ENCODE assay signal across 19 cellular contexts in the genomic region with DNA sequence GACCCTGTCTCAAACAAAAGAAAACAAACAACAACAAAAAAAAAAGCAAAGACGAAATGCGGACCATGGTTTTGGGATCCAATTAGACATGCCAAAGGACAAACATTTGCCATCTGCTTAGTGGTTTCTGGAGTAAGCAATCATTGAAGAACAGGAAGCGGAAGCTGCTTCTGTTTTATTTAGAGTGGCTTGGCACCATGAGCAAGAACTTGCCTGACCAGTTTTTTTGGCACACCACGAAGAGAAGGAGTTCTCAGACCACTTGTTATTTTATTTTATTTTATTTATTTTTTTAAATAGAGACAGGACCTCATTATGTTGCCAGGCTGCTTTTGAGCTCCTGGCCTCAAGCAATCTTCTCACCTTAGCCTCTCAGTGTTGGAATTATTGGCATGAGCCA. TPM values are rescaled to one million over a fixed set of nuclear protein-coding genes. Genes with fewer than 3 reads are reported as not detected.
DNase-seq lines count a peak whose midpoint lies in the region; ATAC-seq, FAIRE-seq and TF ChIP-seq lines count a peak whose summit lies in the region.
"Had no signal": no experiment of that assay in that cellular context is flagged by ENCODE, and none has a peak within 500 bp of the region (broad histone marks: within the 10 kb centered on the region; RNA-seq: fewer than 3 reads in every experiment).

No MANE protein-coding gene starts in this region.

- no peaks in the 10 kb centered on the region for H3K36me3 ChIP-seq in K562 (ENCODE audit: control insufficient read depth, insufficient read depth, low read length)
- H3K36me3 ChIP-seq in mucosa of rectum (ENCODE audit: control insufficient read depth in 2 of 2, insufficient read depth in 2 of 2, low read length in 2 of 2): no peaks in the 10 kb centered on the region
- H3K36me3 ChIP-seq: left ventricle myocardium inferior, right lobe of liver had no signal

- H3K4me1 ChIP-seq in K562 (replicated peaks in 1 of 2; ENCODE audit: control insufficient read depth in 2 of 2, insufficient read depth in 2 of 2, low read length in 2 of 2) (peaks cover 0 to 2% of the 10 kb centered on the region in 2 experiments; a peak in 1 of 5 replicates), mucosa of rectum (ENCODE audit: control insufficient read depth in 2 of 2, insufficient read depth in 2 of 2, low read length in 2 of 2) (peaks cover 12 to 32% of the 10 kb centered on the region in 2 donors)
- H3K4me1 ChIP-seq: left ventricle myocardium inferior, right lobe of liver had no signal

- CTCF ChIA-PET in K562 (lab: Yijun Ruan, JAX; ENCODE audit: low intra/inter-chr PET ratio): no interaction called here

- BruUV-seq in K562 (replicated peaks; lab: Mats Ljungman, UMichigan): no TSS peak

- peak; percentile 19 for FAIRE-seq in K562 (lab: Jason Lieb, UNC)
- FAIRE-seq: H1 had no signal

- H2AFZ ChIP-seq in K562 (ENCODE audit: low read depth, low read length): no peak overlapping the region

- H4K20me1 ChIP-seq in K562 (replicated peaks; ENCODE audit: control insufficient read depth, insufficient read depth, low read length): no peaks in the 10 kb centered on the region

- no peak overlapping the region for H3K4me3 ChIP-seq in K562
- H3K4me3 ChIP-seq in mucosa of rectum (ENCODE audit: low read length in 2 of 2): no peak overlapping the region
- H3K4me3 ChIP-seq: left ventricle myocardium inferior, right lobe of liver had no signal

- peak; percentile 92 for DNase-seq in DMS79 treated with DMSO at 0.1 percent for 48 hours (lab: John Stamatoyannopoulos, UW)
- peak; percentile 67 for DNase-seq in NCI-H2081 treated with DMSO at 0.1 percent for 48 hours (lab: John Stamatoyannopoulos, UW)
- no peak for DNase-seq in K562 (ENCODE audit: extremely low read depth in 1 of 4, low spot score in 3 of 4)
- no peak for DNase-seq in nucleus accumbens (lab: John Stamatoyannopoulos, UW)
- no peak for DNase-seq in anterior cingulate cortex (lab: John Stamatoyannopoulos, UW)
- DNase-seq in GM19238 (ENCODE audit: insufficient read length, low spot score): no peak
- DNase-seq: activated CD4-positive, alpha-beta T cell treated with anti-CD3 and anti-CD28 coated beads, Interleukin-2, amount 10 ng/mL, durations not matched to agents 24 days and 14 days; activated T-cell treated with anti-CD3 and anti-CD28 coated beads, Interleukin-2, amount 50 U/mL, for 24 hours; erythroblast; hippocampal formation; left ventricle myocardium inferior; NCI-H524; right lobe of liver; stimulated activated naive B cell treated with anti-CD40 and anti-IgM and Interleukin-4, amounts not matched to agents 10 μg/mL and 1 μg/mL and 100 μg/mL, for 72 hours; T-helper 17 cell had no signal

- H3K27me3 ChIP-seq in K562 (ENCODE audit: control insufficient read depth in 2 of 2, insufficient read depth in 2 of 2, low read length in 2 of 2) (no peaks in the 10 kb centered on the region), mucosa of rectum (ENCODE audit: control insufficient read depth in 2 of 2, insufficient read depth in 2 of 2, low read length in 2 of 2) (no peaks in the 10 kb centered on the region)
- H3K27me3 ChIP-seq: right lobe of liver had no signal

- no peaks in the 10 kb centered on the region for H3K79me2 ChIP-seq in K562 (ENCODE audit: control insufficient read depth, insufficient read depth, low read length)

- TF ChIP-seq EP300 in K562 (IDR thresholded peaks at IDR 0.05; ENCODE audit: low read length): no peak

- no peaks in the 10 kb centered on the region for H3K9me3 ChIP-seq in K562 (replicated peaks; ENCODE audit: control insufficient read depth, insufficient read depth, low read depth, low read length)
- no peaks in the 10 kb centered on the region for H3K9me3 ChIP-seq in mucosa of rectum (ENCODE audit: control insufficient read depth in 2 of 2, low read length in 2 of 2)
- H3K9me3 ChIP-seq: left ventricle myocardium inferior, right lobe of liver had no signal

- H3K27ac ChIP-seq in K562 (ENCODE audit: extremely low read depth, low read depth, low read length) (no peak overlapping the region), mucosa of rectum (ENCODE audit: low read depth in 2 of 2, low read length in 2 of 2) (peak overlapping the region; percentile 81 to 93)
- H3K27ac ChIP-seq: KMS-11, left ventricle myocardium inferior, right lobe of liver had no signal

- no peak for TF ChIP-seq RAD21 in K562 (CRISPR knock-in tag; conservative IDR thresholded peaks at IDR 0.05 in 1 of 2, IDR thresholded peaks at IDR 0.05 in 1 of 2)

- TF ChIP-seq POLR2A in K562 (conservative IDR thresholded peaks at IDR 0.05): no peak

- in situ Hi-C loops in K562 (cut with MboI): no loop called here

- H3K4me2 ChIP-seq in K562 (ENCODE audit: insufficient read depth, low read length): no peak overlapping the region
- H3K4me2 ChIP-seq: KMS-11 had no signal

- ATAC-seq in K562: no peak
- no peak for ATAC-seq in GM18868 (IDR thresholded peaks at IDR 0.05; ENCODE audit: unreplicated experiment)
- ATAC-seq: right lobe of liver; stimulated activated naive B cell treated with anti-CD40 and anti-IgM and Interleukin-4, amounts not matched to agents 10 μg/mL and 1 μg/mL and 100 μg/mL, for 72 hours; T-helper 17 cell had no signal

- H3K9me1 ChIP-seq in K562 (ENCODE audit: control insufficient read depth, insufficient read depth, low read length): no peaks in the 10 kb centered on the region

- intact Hi-C loops in K562 (cut with micrococcal nuclease): loop anchor here (5.0 to 10.0 kb wide), 2 partner anchors 77 to 180 kb away; no protein-coding TSS in a partner anchor

- POLR2A ChIA-PET in K562 (lab: Yijun Ruan, JAX): interaction anchor here (0.7 to 2.6 kb wide), 4 partner anchors 12 to 173 kb away, joined by 3 to 12 read pairs (median 6); a partner anchor contains a TSS

- TF ChIP-seq CTCF in K562 (IDR thresholded peaks at IDR 0.05 in 2 of 3, conservative IDR thresholded peaks at IDR 0.05 in 1 of 3; ENCODE audit: insufficient read depth in 2 of 3, low read depth in 1 of 3, low read length in 3 of 3): no peak

- 35% methylated on average over 4 of the region's 4 CpGs for WGBS in K562 (ENCODE audit: insufficient coverage, low coverage, missing lambda C conversion rate)

- H3K9ac ChIP-seq in K562 (ENCODE audit: insufficient read depth in 1 of 2, low read depth in 2 of 2, low read length in 2 of 2): no peak overlapping the region
- H3K9ac ChIP-seq in mucosa of rectum (ENCODE audit: low read depth in 1 of 2, low read length in 2 of 2): no peak overlapping the region
- H3K9ac ChIP-seq: KMS-11 had no signal

RNA-seq across cellular contexts. Expression of a gene that starts 17.0 kb away (rescaled TPM):
- 52.4 and 105 TPM in 2 replicates for total RNA-seq in K562 (2011; cell fraction: chromatin; rRNA removed; ENCODE audit: low replicate concordance)
- 77.4 and 82.7 TPM in 2 replicates for total RNA-seq in K562 (2011; cell fraction: nucleolus; rRNA removed)
- total RNA-seq in K562 (2011; cell fraction: nucleoplasm; rRNA removed): 133 and 210 TPM in 2 replicates
- 500 and 534 TPM in 2 replicates for total RNA-seq in K562 (2014; rRNA removed)
- total RNA-seq in K562 (2014; rRNA removed; fragmentation: Illumina TruSeq; extraction: Trizol): 775 and 842 TPM in 2 replicates
- 754 and 814 TPM in 2 replicates for total RNA-seq in K562 (2015; rRNA removed; fragmentation: Illumina TruSeq; extraction: Trizol)
- total RNA-seq in K562 (2021): 808 and 883 TPM in 2 replicates
- 761 and 848 TPM in 2 replicates for polyA plus RNA-seq in K562 (2011; rRNA removed)
- polyA plus RNA-seq in K562 (2011; cell fraction: cytosol; rRNA removed): 199 and 413 TPM in 2 replicates
- polyA plus RNA-seq in K562 (2011; cell fraction: nucleus; rRNA removed): 206 and 312 TPM in 2 replicates
- polyA plus RNA-seq in K562 (2012): 1,014 and 1,078 TPM in 2 replicates
- 1,456 and 1,637 TPM in 2 replicates for polyA plus RNA-seq in K562 (2014; fragmentation: Illumina TruSeq; extraction: Trizol)
- 1,000 to 10,000 TPM; 1,000 to 1,004 TPM for polyA plus RNA-seq in K562 (2014; fragmentation: Nextera tagmentation; extraction: Ambion mirVana)
- polyA plus RNA-seq in K562 (2014; rRNA removed): 860 and 925 TPM in 2 replicates
- polyA minus RNA-seq in K562 (2011; rRNA and poly(A)+ RNA removed): 882 and 931 TPM in 2 replicates
- 300 and 339 TPM in 2 replicates for polyA minus RNA-seq in K562 (2011; cell fraction: cytosol; rRNA and poly(A)+ RNA removed)
- 52.6 and 126 TPM in 2 replicates for polyA minus RNA-seq in K562 (2011; cell fraction: nucleus; rRNA and poly(A)+ RNA removed)

RNA-seq across cellular contexts. Expression of a gene that starts 50.2 kb away (rescaled TPM):
- total RNA-seq in K562 (2011; cell fraction: chromatin; rRNA removed; ENCODE audit: low replicate concordance): 24.0 and 49.2 TPM in 2 replicates
- total RNA-seq in K562 (2011; cell fraction: nucleolus; rRNA removed): 20.5 and 24.2 TPM in 2 replicates
- 19.1 and 29.8 TPM in 2 replicates for total RNA-seq in K562 (2011; cell fraction: nucleoplasm; rRNA removed)
- total RNA-seq in K562 (2014; rRNA removed) (9.8 and 9.9 TPM in 2 replicates), K562 (2014; rRNA removed; fragmentation: Illumina TruSeq; extraction: Trizol) (15.8 and 20.2 TPM in 2 replicates), K562 (2015; rRNA removed; fragmentation: Illumina TruSeq; extraction: Trizol) (7.9 and 8.9 TPM in 2 replicates), K562 (2021) (8.5 and 13.5 TPM in 2 replicates)
- polyA plus RNA-seq in K562 (2011; rRNA removed) (24.6 and 28.7 TPM in 2 replicates), K562 (2014; fragmentation: Illumina TruSeq; extraction: Trizol) (10.5 and 11.7 TPM in 2 replicates), K562 (2014; fragmentation: Nextera tagmentation; extraction: Ambion mirVana) (10 to 100 TPM; 11.9 to 16.4 TPM), K562 (2014; rRNA removed) (12.3 and 12.8 TPM in 2 replicates)
- 6.1 and 8.0 TPM in 2 replicates for polyA plus RNA-seq in K562 (2011; cell fraction: cytosol; rRNA removed)
- polyA plus RNA-seq in K562 (2011; cell fraction: nucleus; rRNA removed): 29.0 and 43.6 TPM in 2 replicates
- polyA plus RNA-seq in K562 (2012): 7.4 and 11.8 TPM in 2 replicates
- 15.7 and 16.5 TPM in 2 replicates for polyA minus RNA-seq in K562 (2011; rRNA and poly(A)+ RNA removed)
- polyA minus RNA-seq in K562 (2011; cell fraction: cytosol; rRNA and poly(A)+ RNA removed): 8.0 and 8.2 TPM in 2 replicates
- 21.0 and 35.0 TPM in 2 replicates for polyA minus RNA-seq in K562 (2011; cell fraction: nucleus; rRNA and poly(A)+ RNA removed)

RNA-seq across cellular contexts. Expression of a gene that starts 50.3 kb away (rescaled TPM):
- total RNA-seq in K562 (2011; cell fraction: chromatin; rRNA removed; ENCODE audit: low replicate concordance): 61.0 and 102 TPM in 2 replicates
- total RNA-seq in K562 (2011; cell fraction: nucleolus; rRNA removed): 38.4 and 42.2 TPM in 2 replicates
- total RNA-seq in K562 (2011; cell fraction: nucleoplasm; rRNA removed): 64.7 and 82.1 TPM in 2 replicates
- total RNA-seq in K562 (2014; rRNA removed): 28.1 and 31.2 TPM in 2 replicates
- total RNA-seq in K562 (2014; rRNA removed; fragmentation: Illumina TruSeq; extraction: Trizol): 46.2 and 55.4 TPM in 2 replicates
- total RNA-seq in K562 (2015; rRNA removed; fragmentation: Illumina TruSeq; extraction: Trizol): 38.3 and 46.7 TPM in 2 replicates
- 38.9 and 51.0 TPM in 2 replicates for total RNA-seq in K562 (2021)
- 24.0 and 33.8 TPM in 2 replicates for polyA plus RNA-seq in K562 (2011; rRNA removed)
- polyA plus RNA-seq in K562 (2011; cell fraction: cytosol; rRNA removed): 9.8 and 15.8 TPM in 2 replicates
- 43.1 and 48.3 TPM in 2 replicates for polyA plus RNA-seq in K562 (2011; cell fraction: nucleus; rRNA removed)
- polyA plus RNA-seq in K562 (2012): 6.7 and 24.7 TPM in 2 replicates
- polyA plus RNA-seq in K562 (2014; fragmentation: Illumina TruSeq; extraction: Trizol): 29.8 and 37.0 TPM in 2 replicates
- 10 to 100 TPM; 28.1 to 49.3 TPM for polyA plus RNA-seq in K562 (2014; fragmentation: Nextera tagmentation; extraction: Ambion mirVana)
- polyA plus RNA-seq in K562 (2014; rRNA removed): 33.7 and 34.1 TPM in 2 replicates
- 60.0 and 62.1 TPM in 2 replicates for polyA minus RNA-seq in K562 (2011; rRNA and poly(A)+ RNA removed)
- polyA minus RNA-seq in K562 (2011; cell fraction: cytosol; rRNA and poly(A)+ RNA removed): 15.7 and 19.6 TPM in 2 replicates
- polyA minus RNA-seq in K562 (2011; cell fraction: nucleus; rRNA and poly(A)+ RNA removed): 69.1 and 104 TPM in 2 replicates

Comparison
In these comparisons a context has a peak if more than half of its experiments do, and no peak if none do; other contexts are left out.
1. DNase-seq: peak in DMS79 treated with DMSO at 0.1 percent for 48 hours (single experiment) and NCI-H2081 treated with DMSO at 0.1 percent for 48 hours (single experiment); none in K562 (0 of 4), nucleus accumbens (0 of 56), anterior cingulate cortex (0 of 58) and GM19238 (single experiment).